ENCODE assay signal across 1 cellular context in the genomic region with DNA sequence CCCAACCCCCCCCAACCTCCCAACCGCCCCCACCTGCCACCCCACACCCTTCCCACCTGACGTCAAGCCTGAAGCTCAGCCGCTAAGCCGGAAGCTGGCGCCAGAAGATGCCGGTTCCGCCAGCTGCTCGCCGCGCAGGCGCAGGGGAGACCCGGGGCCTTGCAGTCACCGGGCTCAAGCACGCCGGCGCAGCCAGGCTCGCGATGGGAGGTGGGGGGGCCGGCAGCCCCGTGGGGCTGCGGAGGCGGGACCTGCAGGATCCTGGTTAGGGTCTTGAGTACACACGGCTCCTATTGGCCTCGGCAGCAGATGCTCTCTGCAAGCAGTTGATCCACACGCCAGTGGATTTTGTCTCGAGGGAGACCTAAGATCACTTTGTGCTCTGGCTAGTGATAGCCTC.
TF ChIP-seq lines count a peak whose summit lies in the region.

Gene LIG4, minus strand, starts transcription at position 109 of the 400 bp plus-strand sequence. CDS start 4,268 bp downstream, outside the sequence.

TF ChIP-seq in HepG2, 621 proteins besides CTCF, POLR2A, EP300 and RAD21 (continued from another document and continues in another):
- TF ChIP-seq, protein P1, sequence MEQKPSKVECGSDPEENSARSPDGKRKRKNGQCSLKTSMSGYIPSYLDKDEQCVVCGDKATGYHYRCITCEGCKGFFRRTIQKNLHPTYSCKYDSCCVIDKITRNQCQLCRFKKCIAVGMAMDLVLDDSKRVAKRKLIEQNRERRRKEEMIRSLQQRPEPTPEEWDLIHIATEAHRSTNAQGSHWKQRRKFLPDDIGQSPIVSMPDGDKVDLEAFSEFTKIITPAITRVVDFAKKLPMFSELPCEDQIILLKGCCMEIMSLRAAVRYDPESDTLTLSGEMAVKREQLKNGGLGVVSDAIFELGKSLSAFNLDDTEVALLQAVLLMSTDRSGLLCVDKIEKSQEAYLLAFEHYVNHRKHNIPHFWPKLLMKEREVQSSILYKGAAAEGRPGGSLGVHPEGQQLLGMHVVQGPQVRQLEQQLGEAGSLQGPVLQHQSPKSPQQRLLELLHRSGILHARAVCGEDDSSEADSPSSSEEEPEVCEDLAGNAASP (CRISPR knock-in tag; IDR thresholded peaks at IDR 0.05; ENCODE audit: borderline replicate concordance): 0 out of 2 replicates have a peak, but pooled peaks have one; percentile 15
- TF ChIP-seq, protein P2, sequence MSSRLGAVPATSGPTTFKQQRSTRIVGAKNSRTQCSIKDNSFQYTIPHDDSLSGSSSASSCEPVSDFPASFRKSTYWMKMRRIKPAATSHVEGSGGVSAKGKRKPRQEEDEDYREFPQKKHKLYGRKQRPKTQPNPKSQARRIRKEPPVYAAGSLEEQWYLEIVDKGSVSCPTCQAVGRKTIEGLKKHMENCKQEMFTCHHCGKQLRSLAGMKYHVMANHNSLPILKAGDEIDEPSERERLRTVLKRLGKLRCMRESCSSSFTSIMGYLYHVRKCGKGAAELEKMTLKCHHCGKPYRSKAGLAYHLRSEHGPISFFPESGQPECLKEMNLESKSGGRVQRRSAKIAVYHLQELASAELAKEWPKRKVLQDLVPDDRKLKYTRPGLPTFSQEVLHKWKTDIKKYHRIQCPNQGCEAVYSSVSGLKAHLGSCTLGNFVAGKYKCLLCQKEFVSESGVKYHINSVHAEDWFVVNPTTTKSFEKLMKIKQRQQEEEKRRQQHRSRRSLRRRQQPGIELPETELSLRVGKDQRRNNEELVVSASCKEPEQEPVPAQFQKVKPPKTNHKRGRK (CRISPR knock-in tag; IDR thresholded peaks at IDR 0.05): no peak
- TF ChIP-seq BCL6 (CRISPR knock-in tag; IDR thresholded peaks at IDR 0.05): no peak
- TF ChIP-seq SSRP1 (CRISPR knock-in tag; IDR thresholded peaks at IDR 0.05): no peak
- no peak for TF ChIP-seq PRDM4 (CRISPR knock-in tag; IDR thresholded peaks at IDR 0.05; ENCODE audit: borderline replicate concordance)
- TF ChIP-seq FOSL1 (CRISPR knock-in tag; IDR thresholded peaks at IDR 0.05; ENCODE audit: borderline replicate concordance): no peak
- TF ChIP-seq ZNF724P (CRISPR knock-in tag; IDR thresholded peaks at IDR 0.05; ENCODE audit: borderline replicate concordance): peak; percentile 93; the same call in 1 of the 2 replicates
- no peak for TF ChIP-seq ZMYM2 (CRISPR knock-in tag; IDR thresholded peaks at IDR 0.05)
- TF ChIP-seq, protein P3, sequence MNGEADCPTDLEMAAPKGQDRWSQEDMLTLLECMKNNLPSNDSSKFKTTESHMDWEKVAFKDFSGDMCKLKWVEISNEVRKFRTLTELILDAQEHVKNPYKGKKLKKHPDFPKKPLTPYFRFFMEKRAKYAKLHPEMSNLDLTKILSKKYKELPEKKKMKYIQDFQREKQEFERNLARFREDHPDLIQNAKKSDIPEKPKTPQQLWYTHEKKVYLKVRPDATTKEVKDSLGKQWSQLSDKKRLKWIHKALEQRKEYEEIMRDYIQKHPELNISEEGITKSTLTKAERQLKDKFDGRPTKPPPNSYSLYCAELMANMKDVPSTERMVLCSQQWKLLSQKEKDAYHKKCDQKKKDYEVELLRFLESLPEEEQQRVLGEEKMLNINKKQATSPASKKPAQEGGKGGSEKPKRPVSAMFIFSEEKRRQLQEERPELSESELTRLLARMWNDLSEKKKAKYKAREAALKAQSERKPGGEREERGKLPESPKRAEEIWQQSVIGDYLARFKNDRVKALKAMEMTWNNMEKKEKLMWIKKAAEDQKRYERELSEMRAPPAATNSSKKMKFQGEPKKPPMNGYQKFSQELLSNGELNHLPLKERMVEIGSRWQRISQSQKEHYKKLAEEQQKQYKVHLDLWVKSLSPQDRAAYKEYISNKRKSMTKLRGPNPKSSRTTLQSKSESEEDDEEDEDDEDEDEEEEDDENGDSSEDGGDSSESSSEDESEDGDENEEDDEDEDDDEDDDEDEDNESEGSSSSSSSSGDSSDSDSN (CRISPR knock-in tag; IDR thresholded peaks at IDR 0.05): 0 out of 2 replicates have a peak, but pooled peaks have one; percentile 32
- TF ChIP-seq ZNF354B (CRISPR knock-in tag; IDR thresholded peaks at IDR 0.05): no peak
- TF ChIP-seq STAG1 (CRISPR knock-in tag; IDR thresholded peaks at IDR 0.05): no peak
- no peak for TF ChIP-seq RBM39 (IDR thresholded peaks at IDR 0.05; ENCODE audit: low read depth, low read length, poor library complexity, severe bottlenecking)
- TF ChIP-seq, protein P4, sequence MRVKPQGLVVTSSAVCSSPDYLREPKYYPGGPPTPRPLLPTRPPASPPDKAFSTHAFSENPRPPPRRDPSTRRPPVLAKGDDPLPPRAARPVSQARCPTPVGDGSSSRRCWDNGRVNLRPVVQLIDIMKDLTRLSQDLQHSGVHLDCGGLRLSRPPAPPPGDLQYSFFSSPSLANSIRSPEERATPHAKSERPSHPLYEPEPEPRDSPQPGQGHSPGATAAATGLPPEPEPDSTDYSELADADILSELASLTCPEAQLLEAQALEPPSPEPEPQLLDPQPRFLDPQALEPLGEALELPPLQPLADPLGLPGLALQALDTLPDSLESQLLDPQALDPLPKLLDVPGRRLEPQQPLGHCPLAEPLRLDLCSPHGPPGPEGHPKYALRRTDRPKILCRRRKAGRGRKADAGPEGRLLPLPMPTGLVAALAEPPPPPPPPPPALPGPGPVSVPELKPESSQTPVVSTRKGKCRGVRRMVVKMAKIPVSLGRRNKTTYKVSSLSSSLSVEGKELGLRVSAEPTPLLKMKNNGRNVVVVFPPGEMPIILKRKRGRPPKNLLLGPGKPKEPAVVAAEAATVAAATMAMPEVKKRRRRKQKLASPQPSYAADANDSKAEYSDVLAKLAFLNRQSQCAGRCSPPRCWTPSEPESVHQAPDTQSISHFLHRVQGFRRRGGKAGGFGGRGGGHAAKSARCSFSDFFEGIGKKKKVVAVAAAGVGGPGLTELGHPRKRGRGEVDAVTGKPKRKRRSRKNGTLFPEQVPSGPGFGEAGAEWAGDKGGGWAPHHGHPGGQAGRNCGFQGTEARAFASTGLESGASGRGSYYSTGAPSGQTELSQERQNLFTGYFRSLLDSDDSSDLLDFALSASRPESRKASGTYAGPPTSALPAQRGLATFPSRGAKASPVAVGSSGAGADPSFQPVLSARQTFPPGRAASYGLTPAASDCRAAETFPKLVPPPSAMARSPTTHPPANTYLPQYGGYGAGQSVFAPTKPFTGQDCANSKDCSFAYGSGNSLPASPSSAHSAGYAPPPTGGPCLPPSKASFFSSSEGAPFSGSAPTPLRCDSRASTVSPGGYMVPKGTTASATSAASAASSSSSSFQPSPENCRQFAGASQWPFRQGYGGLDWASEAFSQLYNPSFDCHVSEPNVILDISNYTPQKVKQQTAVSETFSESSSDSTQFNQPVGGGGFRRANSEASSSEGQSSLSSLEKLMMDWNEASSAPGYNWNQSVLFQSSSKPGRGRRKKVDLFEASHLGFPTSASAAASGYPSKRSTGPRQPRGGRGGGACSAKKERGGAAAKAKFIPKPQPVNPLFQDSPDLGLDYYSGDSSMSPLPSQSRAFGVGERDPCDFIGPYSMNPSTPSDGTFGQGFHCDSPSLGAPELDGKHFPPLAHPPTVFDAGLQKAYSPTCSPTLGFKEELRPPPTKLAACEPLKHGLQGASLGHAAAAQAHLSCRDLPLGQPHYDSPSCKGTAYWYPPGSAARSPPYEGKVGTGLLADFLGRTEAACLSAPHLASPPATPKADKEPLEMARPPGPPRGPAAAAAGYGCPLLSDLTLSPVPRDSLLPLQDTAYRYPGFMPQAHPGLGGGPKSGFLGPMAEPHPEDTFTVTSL (CRISPR knock-in tag; IDR thresholded peaks at IDR 0.05; ENCODE audit: borderline replicate concordance): no peak
- no peak for TF ChIP-seq ZNF577 (CRISPR knock-in tag; IDR thresholded peaks at IDR 0.05; ENCODE audit: borderline replicate concordance, low read depth)
- TF ChIP-seq GFI1 (CRISPR knock-in tag; IDR thresholded peaks at IDR 0.05; ENCODE audit: borderline replicate concordance): no peak
- 0 out of 2 replicates have a peak, but pooled peaks have one; percentile 22 for TF ChIP-seq MIER3 (CRISPR knock-in tag; IDR thresholded peaks at IDR 0.05; ENCODE audit: borderline replicate concordance)
- no peak for TF ChIP-seq RARG (CRISPR knock-in tag; IDR thresholded peaks at IDR 0.05; ENCODE audit: low read depth)
- 0 out of 2 replicates have a peak, but pooled peaks have one; percentile 2 for TF ChIP-seq PCBP1 (IDR thresholded peaks at IDR 0.05; ENCODE audit: borderline replicate concordance, low read depth, low read length)
- no peak for TF ChIP-seq ZNF550 (CRISPR knock-in tag; IDR thresholded peaks at IDR 0.05; ENCODE audit: borderline replicate concordance)
- no peak for TF ChIP-seq PBX3 (CRISPR knock-in tag; IDR thresholded peaks at IDR 0.05; ENCODE audit: borderline replicate concordance)
- no peak for TF ChIP-seq MAF1 (CRISPR knock-in tag; IDR thresholded peaks at IDR 0.05; ENCODE audit: borderline replicate concordance)
- TF ChIP-seq SIN3B (IDR thresholded peaks at IDR 0.05; ENCODE audit: low read length): no peak
- TF ChIP-seq ZSCAN20 (CRISPR knock-in tag; IDR thresholded peaks at IDR 0.05; ENCODE audit: borderline replicate concordance): no peak
- TF ChIP-seq, protein P5, sequence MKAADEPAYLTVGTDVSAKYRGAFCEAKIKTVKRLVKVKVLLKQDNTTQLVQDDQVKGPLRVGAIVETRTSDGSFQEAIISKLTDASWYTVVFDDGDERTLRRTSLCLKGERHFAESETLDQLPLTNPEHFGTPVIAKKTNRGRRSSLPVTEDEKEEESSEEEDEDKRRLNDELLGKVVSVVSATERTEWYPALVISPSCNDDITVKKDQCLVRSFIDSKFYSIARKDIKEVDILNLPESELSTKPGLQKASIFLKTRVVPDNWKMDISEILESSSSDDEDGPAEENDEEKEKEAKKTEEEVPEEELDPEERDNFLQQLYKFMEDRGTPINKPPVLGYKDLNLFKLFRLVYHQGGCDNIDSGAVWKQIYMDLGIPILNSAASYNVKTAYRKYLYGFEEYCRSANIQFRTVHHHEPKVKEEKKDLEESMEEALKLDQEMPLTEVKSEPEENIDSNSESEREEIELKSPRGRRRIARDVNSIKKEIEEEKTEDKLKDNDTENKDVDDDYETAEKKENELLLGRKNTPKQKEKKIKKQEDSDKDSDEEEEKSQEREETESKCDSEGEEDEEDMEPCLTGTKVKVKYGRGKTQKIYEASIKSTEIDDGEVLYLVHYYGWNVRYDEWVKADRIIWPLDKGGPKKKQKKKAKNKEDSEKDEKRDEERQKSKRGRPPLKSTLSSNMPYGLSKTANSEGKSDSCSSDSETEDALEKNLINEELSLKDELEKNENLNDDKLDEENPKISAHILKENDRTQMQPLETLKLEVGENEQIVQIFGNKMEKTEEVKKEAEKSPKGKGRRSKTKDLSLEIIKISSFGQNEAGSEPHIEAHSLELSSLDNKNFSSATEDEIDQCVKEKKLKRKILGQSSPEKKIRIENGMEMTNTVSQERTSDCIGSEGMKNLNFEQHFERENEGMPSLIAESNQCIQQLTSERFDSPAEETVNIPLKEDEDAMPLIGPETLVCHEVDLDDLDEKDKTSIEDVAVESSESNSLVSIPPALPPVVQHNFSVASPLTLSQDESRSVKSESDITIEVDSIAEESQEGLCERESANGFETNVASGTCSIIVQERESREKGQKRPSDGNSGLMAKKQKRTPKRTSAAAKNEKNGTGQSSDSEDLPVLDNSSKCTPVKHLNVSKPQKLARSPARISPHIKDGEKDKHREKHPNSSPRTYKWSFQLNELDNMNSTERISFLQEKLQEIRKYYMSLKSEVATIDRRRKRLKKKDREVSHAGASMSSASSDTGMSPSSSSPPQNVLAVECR (CRISPR knock-in tag; IDR thresholded peaks at IDR 0.05; ENCODE audit: borderline replicate concordance): peak; percentile 65; the same call in 1 of the 2 replicates
- TF ChIP-seq, protein P6, sequence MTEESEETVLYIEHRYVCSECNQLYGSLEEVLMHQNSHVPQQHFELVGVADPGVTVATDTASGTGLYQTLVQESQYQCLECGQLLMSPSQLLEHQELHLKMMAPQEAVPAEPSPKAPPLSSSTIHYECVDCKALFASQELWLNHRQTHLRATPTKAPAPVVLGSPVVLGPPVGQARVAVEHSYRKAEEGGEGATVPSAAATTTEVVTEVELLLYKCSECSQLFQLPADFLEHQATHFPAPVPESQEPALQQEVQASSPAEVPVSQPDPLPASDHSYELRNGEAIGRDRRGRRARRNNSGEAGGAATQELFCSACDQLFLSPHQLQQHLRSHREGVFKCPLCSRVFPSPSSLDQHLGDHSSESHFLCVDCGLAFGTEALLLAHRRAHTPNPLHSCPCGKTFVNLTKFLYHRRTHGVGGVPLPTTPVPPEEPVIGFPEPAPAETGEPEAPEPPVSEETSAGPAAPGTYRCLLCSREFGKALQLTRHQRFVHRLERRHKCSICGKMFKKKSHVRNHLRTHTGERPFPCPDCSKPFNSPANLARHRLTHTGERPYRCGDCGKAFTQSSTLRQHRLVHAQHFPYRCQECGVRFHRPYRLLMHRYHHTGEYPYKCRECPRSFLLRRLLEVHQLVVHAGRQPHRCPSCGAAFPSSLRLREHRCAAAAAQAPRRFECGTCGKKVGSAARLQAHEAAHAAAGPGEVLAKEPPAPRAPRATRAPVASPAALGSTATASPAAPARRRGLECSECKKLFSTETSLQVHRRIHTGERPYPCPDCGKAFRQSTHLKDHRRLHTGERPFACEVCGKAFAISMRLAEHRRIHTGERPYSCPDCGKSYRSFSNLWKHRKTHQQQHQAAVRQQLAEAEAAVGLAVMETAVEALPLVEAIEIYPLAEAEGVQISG (CRISPR knock-in tag; IDR thresholded peaks at IDR 0.05): peak; percentile 49; the same call in 1 of the 2 replicates
- TF ChIP-seq NPAS2 (CRISPR knock-in tag; IDR thresholded peaks at IDR 0.05; ENCODE audit: borderline replicate concordance): no peak
